ENCODE assay signal across 15 cellular contexts in the genomic region with DNA sequence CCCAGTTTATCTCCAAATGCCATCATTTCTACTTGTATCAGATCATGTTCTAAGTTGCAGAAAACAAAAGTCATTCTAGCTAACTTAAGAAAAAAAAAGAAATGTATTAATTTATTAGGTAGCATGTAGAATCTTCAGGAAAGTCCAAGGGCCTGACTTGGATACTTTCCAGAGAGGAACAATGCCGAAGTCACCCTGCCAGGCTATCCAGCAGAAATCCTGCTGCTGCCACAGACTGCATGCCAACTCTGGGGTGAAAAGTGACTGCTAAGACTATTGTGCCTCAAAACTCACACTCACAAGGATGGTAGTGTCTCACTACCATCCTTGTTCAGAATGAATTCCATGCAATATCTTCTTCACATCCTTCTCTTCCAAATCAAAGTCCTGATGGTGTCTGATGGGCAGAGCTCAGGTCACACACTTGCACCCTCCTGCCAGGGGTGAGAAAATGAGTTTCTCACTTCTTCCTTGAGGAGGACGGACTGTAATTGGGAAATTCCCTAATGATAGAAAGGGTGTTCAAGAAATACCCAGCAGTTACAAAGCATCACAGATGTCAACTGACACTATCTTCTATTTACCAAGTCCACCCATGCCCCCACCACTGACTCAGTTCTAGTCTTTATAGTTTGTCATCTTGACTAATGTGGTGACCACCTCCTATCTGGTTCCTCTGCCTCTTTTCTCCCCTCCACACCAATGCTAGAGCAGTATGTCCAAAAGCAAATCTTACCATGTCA.
DNase-seq lines count a peak whose midpoint lies in the region; ATAC-seq and TF ChIP-seq lines count a peak whose summit lies in the region.
"Had no signal": no experiment of that assay in that cellular context is flagged by ENCODE, and none has a peak within 500 bp of the region (broad histone marks: within the 10 kb centered on the region; RNA-seq: fewer than 3 reads in every experiment).

No MANE protein-coding gene starts in this region.

- H3K9me3 ChIP-seq in psoas muscle = no peaks in the 10 kb centered on the region
- H3K9me3 ChIP-seq: gastroesophageal sphincter had no signal

- H3K4me1 Mint-ChIP-seq in memory B cell = peaks cover 2% of the 10 kb centered on the region

- intact Hi-C loops in psoas muscle (cut with DNase I) = no loop called here

- H3K4me1 ChIP-seq in psoas muscle = no peaks in the 10 kb centered on the region

- no peaks in the 10 kb centered on the region for H3K36me3 Mint-ChIP-seq in memory B cell

- TF ChIP-seq CTCF in psoas muscle (IDR thresholded peaks at IDR 0.05) = no peak

- H3K4me3 ChIP-seq in psoas muscle = no peak overlapping the region
- H3K4me3 ChIP-seq: gastroesophageal sphincter, smooth muscle cell had no signal

- DNase-seq in memory B cell (ENCODE audit: low spot score in 2 of 2) (no peak), activated T-cell treated with anti-CD3 and anti-CD28 coated beads for 4 hours (no peak), psoas muscle (no peak)
- DNase-seq: aorta; Calu3; effector CD4-positive, alpha-beta T cell; HFFc6; nephron progenitor cell had no signal

- H3K27me3 Mint-ChIP-seq in memory B cell = no peaks in the 10 kb centered on the region

- 39 to 54% (median 50%) methylated on average over 2 of the region's 2 CpGs for WGBS in psoas muscle, 3 donors

- H3K9me3 Mint-ChIP-seq in memory B cell = no peaks in the 10 kb centered on the region
- H3K9me3 Mint-ChIP-seq: HFFc6 had no signal

- ATAC-seq in GM18907 (IDR thresholded peaks at IDR 0.05; ENCODE audit: unreplicated experiment) (peak; percentile 63), GM21528 (IDR thresholded peaks at IDR 0.05; ENCODE audit: low FRiP score, unreplicated experiment) (peak; percentile 34), HG03159 (IDR thresholded peaks at IDR 0.05; ENCODE audit: unreplicated experiment) (peak; percentile 49), memory B cell (ENCODE audit: low read depth) (peak; percentile 37), psoas muscle (no peak), GM21737 (IDR thresholded peaks at IDR 0.05; ENCODE audit: unreplicated experiment) (no peak)
- ATAC-seq: gastroesophageal sphincter, Panc1 had no signal

- H3K27ac Mint-ChIP-seq in memory B cell = no peak overlapping the region
- H3K27ac Mint-ChIP-seq: HFFc6, nephron progenitor cell had no signal

- H3K4me3 Mint-ChIP-seq in memory B cell = no peak overlapping the region
- H3K4me3 Mint-ChIP-seq: HFFc6, nephron progenitor cell had no signal

- no peak overlapping the region for H3K27ac ChIP-seq in psoas muscle
- H3K27ac ChIP-seq: gastroesophageal sphincter had no signal

- H3K36me3 ChIP-seq in psoas muscle (ENCODE audit: insufficient read depth in 1 of 2, low read depth in 1 of 2) = no peaks in the 10 kb centered on the region
- H3K36me3 ChIP-seq: gastroesophageal sphincter had no signal

- no peaks in the 10 kb centered on the region for H3K27me3 ChIP-seq in psoas muscle (ENCODE audit: insufficient read depth in 3 of 3, low read length in 2 of 3)
- H3K27me3 ChIP-seq: gastroesophageal sphincter had no signal

Comparison
In these comparisons a context has a peak if more than half of its experiments do, and no peak if none do; other contexts are left out.
1. ATAC-seq: peak in GM18907 (single experiment), GM21528 (single experiment), HG03159 (single experiment) and memory B cell (single experiment); none in psoas muscle (0 of 4) and GM21737 (single experiment).